Comparison of ENCODE assay signal across 13 cellular contexts in genomic region chr11:128957204-128957482, GRCh38. TPM values are rescaled to one million over a fixed set of nuclear protein-coding genes. Genes with fewer than 3 reads are reported as not detected.
DNase-seq lines count a peak whose midpoint lies in the region; ATAC-seq, FAIRE-seq and TF ChIP-seq lines count a peak whose summit lies in the region.
"Had no signal": no experiment of that assay in that cellular context is flagged by ENCODE, and none has a peak within 500 bp of the region (broad histone marks: within the 10 kb centered on the region; RNA-seq: fewer than 3 reads in every experiment).

No MANE protein-coding gene starts in this region.

- H3K18ac ChIP-seq in H1 (ENCODE audit: extremely low read depth, low read length): no peak overlapping the region

- H3K4ac ChIP-seq in H1 (replicated peaks; ENCODE audit: insufficient read length, low read depth, low read length): no peak overlapping the region

- H3K23ac ChIP-seq in H1 (ENCODE audit: insufficient read length): no peak overlapping the region

- no peak overlapping the region for H4K91ac ChIP-seq in H1 (replicated peaks; ENCODE audit: insufficient read length, low read length)

- H3K4me2 ChIP-seq in GM23248 (ENCODE audit: unreplicated experiment) (peak overlapping the region; percentile 7), H1 (ENCODE audit: insufficient read depth in 1 of 2, low read depth in 2 of 2, low read length in 2 of 2) (no peak overlapping the region), smooth muscle cell (no peak overlapping the region)
- H3K4me2 ChIP-seq: BLaER1 had no signal

- no peak overlapping the region for H3K14ac ChIP-seq in H1 (ENCODE audit: insufficient read length)

- no peak overlapping the region for H3K27ac ChIP-seq in GM23248
- H3K27ac ChIP-seq in H1 (ENCODE audit: low read depth, low read length): no peak overlapping the region
- H3K27ac ChIP-seq in smooth muscle cell (ENCODE audit: low read depth): no peak overlapping the region
- H3K27ac ChIP-seq: BLaER1 had no signal

- no peak for FAIRE-seq in H1 (lab: Jason Lieb, UNC)
- FAIRE-seq: GM12891 had no signal

- in situ Hi-C loops in GM23248 (cut with MboI): loop anchor here (25.0 kb wide), 1 partner anchor 795 kb away; no protein-coding TSS in a partner anchor

- H4K20me1 ChIP-seq in GM23248 (ENCODE audit: insufficient read depth): no peaks in the 10 kb centered on the region
- peaks cover 0 to 2% of the 10 kb centered on the region in 2 experiments for H4K20me1 ChIP-seq in H1 (replicated peaks in 1 of 2; ENCODE audit: control insufficient read depth in 1 of 2, insufficient read depth in 2 of 2, low read length in 2 of 2)
- no peaks in the 10 kb centered on the region for H4K20me1 ChIP-seq in smooth muscle cell (ENCODE audit: low read depth)
- H4K20me1 ChIP-seq: BLaER1 had no signal

- no peaks in the 10 kb centered on the region for H3K79me1 ChIP-seq in H1 (ENCODE audit: low read depth, low read length)

- no peak overlapping the region for H4K5ac ChIP-seq in H1 (ENCODE audit: insufficient read length, low read depth, low read length)

- no peak overlapping the region for H3K56ac ChIP-seq in H1 (replicated peaks; ENCODE audit: insufficient read length, low read depth, low read length)

- no peaks in the 10 kb centered on the region for H3K9me2 ChIP-seq in GM23248 (ENCODE audit: insufficient read depth)

- no peak overlapping the region for H2BK20ac ChIP-seq in H1 (ENCODE audit: low read length)

- no peaks in the 10 kb centered on the region for H3K9me3 ChIP-seq in GM23248 (ENCODE audit: low read depth)
- H3K9me3 ChIP-seq in H1 (ENCODE audit: insufficient read depth in 2 of 2, low read depth in 1 of 2, low read length in 1 of 2): no peaks in the 10 kb centered on the region
- H3K9me3 ChIP-seq in mucosa of descending colon: no peaks in the 10 kb centered on the region
- H3K9me3 ChIP-seq in smooth muscle cell (replicated peaks; ENCODE audit: low read depth): no peaks in the 10 kb centered on the region
- H3K9me3 ChIP-seq: BLaER1, Caco-2 had no signal

- no peaks in the 10 kb centered on the region for H3K23me2 ChIP-seq in H1 (ENCODE audit: low read depth, low read length)

- H3K79me2 ChIP-seq in GM23248 (ENCODE audit: insufficient read depth) (no peaks in the 10 kb centered on the region), H1 (ENCODE audit: control insufficient read depth in 1 of 2, insufficient read depth in 2 of 2, low read length in 2 of 2) (no peaks in the 10 kb centered on the region; a peak in 1 of 4 replicates), smooth muscle cell (ENCODE audit: low read depth) (no peaks in the 10 kb centered on the region)

- H3K36me3 ChIP-seq in GM23248 (ENCODE audit: low read depth): no peaks in the 10 kb centered on the region
- no peaks in the 10 kb centered on the region for H3K36me3 ChIP-seq in H1 (ENCODE audit: control insufficient read depth in 2 of 4, insufficient read depth in 4 of 4, low read length in 3 of 4)
- no peaks in the 10 kb centered on the region for H3K36me3 ChIP-seq in mucosa of descending colon (ENCODE audit: low read depth)
- H3K36me3 ChIP-seq in smooth muscle cell (ENCODE audit: low read depth): no peaks in the 10 kb centered on the region
- H3K36me3 ChIP-seq: BLaER1 had no signal

- 15 to 29% methylated on average over 8 of the region's 8 CpGs for WGBS in GM23248 (ENCODE audit: low coverage in 1 of 2, low lambda C conversion rate in 2 of 2, missing lambda C conversion rate in 2 of 2), 2 experiments
- WGBS in H1 (ENCODE audit: extremely low coverage in 1 of 2, insufficient coverage in 1 of 2, insufficient read length in 1 of 2, insufficient replicate concordance in 2 of 2, low coverage in 1 of 2, low lambda C conversion rate in 2 of 2, missing lambda C conversion rate in 1 of 2), 2 experiments: 89% methylated on average over 8 of the region's 8 CpGs; no CpG with 5 or more reads in 1 of the 2 experiments
- WGBS in smooth muscle cell (ENCODE audit: low lambda C conversion rate): 96% methylated on average over 8 of the region's 8 CpGs

- H2AFZ ChIP-seq in GM23248 (no peak overlapping the region), H1 (ENCODE audit: low read length) (no peak overlapping the region), smooth muscle cell (ENCODE audit: low read depth) (no peak overlapping the region)

- TF ChIP-seq CTCF in H1 (IDR thresholded peaks at IDR 0.05; ENCODE audit: control extremely low read depth in 1 of 3, insufficient read depth in 1 of 3, low read depth in 1 of 3, low read length in 3 of 3): no peak
- no peak for TF ChIP-seq CTCF in mucosa of descending colon (IDR thresholded peaks at IDR 0.05)
- no peak for TF ChIP-seq CTCF in smooth muscle cell (IDR thresholded peaks at IDR 0.05; ENCODE audit: borderline replicate concordance, insufficient read depth, poor library complexity, severe bottlenecking)

- POLR2A ChIA-PET in H1 (lab: Charles Lee; ENCODE audit: partially characterized antibody): no interaction called here

- H3K9ac ChIP-seq in GM23248: no peak overlapping the region
- no peak overlapping the region for H3K9ac ChIP-seq in H1 (replicated peaks in 1 of 4; ENCODE audit: extremely low read depth in 1 of 4, low read depth in 3 of 4, low read length in 3 of 4)
- no peak overlapping the region for H3K9ac ChIP-seq in smooth muscle cell (ENCODE audit: low read depth)
- H3K9ac ChIP-seq: BLaER1 had no signal

- H2AK5ac ChIP-seq in H1 (ENCODE audit: low read depth, low read length): no peak overlapping the region

- TF ChIP-seq RAD21 in H1 (IDR thresholded peaks at IDR 0.05 in 1 of 2, conservative IDR thresholded peaks at IDR 0.05 in 1 of 2; ENCODE audit: low read depth in 2 of 2, low read length in 2 of 2): no peak

- peaks cover 6% of the 10 kb centered on the region; the same call in 1 of the 2 replicates for H3K4me1 ChIP-seq in GM23248 (ENCODE audit: insufficient read depth)
- no peaks in the 10 kb centered on the region for H3K4me1 ChIP-seq in H1 (replicated peaks in 1 of 4; ENCODE audit: control insufficient read depth in 3 of 4, insufficient read depth in 4 of 4, low read length in 3 of 4)
- H3K4me1 ChIP-seq in mucosa of descending colon (ENCODE audit: low read depth): no peaks in the 10 kb centered on the region
- no peaks in the 10 kb centered on the region for H3K4me1 ChIP-seq in smooth muscle cell (ENCODE audit: low read depth)
- H3K4me1 ChIP-seq: BLaER1, Caco-2 had no signal

- no peak overlapping the region for H4K8ac ChIP-seq in H1 (ENCODE audit: extremely low read depth, insufficient read depth, low read length)

- H2BK15ac ChIP-seq in H1 (ENCODE audit: low read length): no peak overlapping the region

- no peak for TF ChIP-seq EP300 in H1 (IDR thresholded peaks at IDR 0.05; ENCODE audit: borderline replicate concordance in 1 of 2, low read depth in 2 of 2, low read length in 2 of 2)

- H3K27me3 ChIP-seq in GM23248 (replicated peaks; ENCODE audit: insufficient read depth): no peaks in the 10 kb centered on the region; the same call in 1 of the 2 replicates
- H3K27me3 ChIP-seq in H1 (replicated peaks in 1 of 4; ENCODE audit: control insufficient read depth in 3 of 4, extremely low read depth in 1 of 4, insufficient read depth in 3 of 4, low read length in 3 of 4): peaks cover 0 to 2% (median 0%) of the 10 kb centered on the region in 4 experiments; a peak in 2 of 7 replicates
- peaks cover 11% of the 10 kb centered on the region for H3K27me3 ChIP-seq in smooth muscle cell (ENCODE audit: low read depth)
- H3K27me3 ChIP-seq: BLaER1 had no signal

- DNase-seq in GM23248 (no peak), NCI-H69 (lab: John Stamatoyannopoulos, UW) (peak; percentile 15), H1 (ENCODE audit: low read depth in 1 of 2, low spot score in 2 of 2) (no peak), mucosa of descending colon (no peak), SKM-1 (lab: John Stamatoyannopoulos, UW; ENCODE audit: unreplicated experiment) (no peak), A172 (ENCODE audit: low spot score) (no peak), smooth muscle cell (lab: John Stamatoyannopoulos, UW; ENCODE audit: unreplicated experiment) (no peak)
- no peak for DNase-seq in stimulated activated CD4-positive, alpha-beta T cell treated with anti-CD3 and anti-CD28 coated beads, Interleukin-1b, Interleukin-23, amount 100 ng/mL, for 48 hours
- DNase-seq: CD8-positive, alpha-beta memory T cell had no signal

- peak overlapping the region; percentile 41; the same call in 1 of the 2 replicates for H2BK12ac ChIP-seq in H1 (ENCODE audit: low read depth, low read length)

- CTCF ChIA-PET in H1 (lab: Charles Lee; ENCODE audit: partially characterized antibody): interaction anchor here (0.6 to 20.6 kb wide), 38 partner anchors 9 to 827 kb away, joined by 3 to 473 read pairs (median 4); partner anchors contain the start of genes KCNJ5 and TP53AIP1

- intact Hi-C loops in mucosa of descending colon (cut with DNase I, micrococcal nuclease): loop anchor here in 1 of 2 donors (2.0 kb wide), 1 partner anchor 72 kb away; no protein-coding TSS in a partner anchor

- H3F3A ChIP-seq in GM23248 (ENCODE audit: insufficient read depth) (no peaks in the 10 kb centered on the region), smooth muscle cell (ENCODE audit: low read depth) (no peaks in the 10 kb centered on the region)

- no peak overlapping the region for H3K4me3 ChIP-seq in GM23248
- no peak overlapping the region for H3K4me3 ChIP-seq in H1 (ENCODE audit: extremely low read depth in 1 of 4, insufficient read depth in 2 of 4, low read depth in 3 of 4, low read length in 4 of 4)
- H3K4me3 ChIP-seq in mucosa of descending colon: no peak overlapping the region
- H3K4me3 ChIP-seq in smooth muscle cell: no peak overlapping the region
- H3K4me3 ChIP-seq: BLaER1 had no signal

- no peak for TF ChIP-seq POLR2A in H1 (IDR thresholded peaks at IDR 0.05; ENCODE audit: control extremely low read depth in 1 of 2, low read depth in 2 of 2, low read length in 2 of 2)

- ATAC-seq in mucosa of descending colon: peak; percentile 17

- H2BK5ac ChIP-seq in H1 (ENCODE audit: low read depth, low read length): no peak overlapping the region

- no peak overlapping the region for H2BK120ac ChIP-seq in H1 (replicated peaks; ENCODE audit: low read depth, low read length)

RNA-seq across cellular contexts. Expression of gene TP53AIP1, which starts 14.5 kb away (rescaled TPM):
- total RNA-seq in GM23248 (2014; rRNA removed; shearing (Covaris generic)): not detected in 2 replicates
- not detected in 2 replicates for polyA plus RNA-seq in GM23248 (2016; fragmentation: Nextera tagmentation; extraction: Ambion mirVana)
- not detected in 2 replicates for total RNA-seq in H1 (2021; fragmentation: NEBNext Ultra II Directional; extraction: Animal tissue kit (Norgen Biotek cat#: 25700))
- polyA plus RNA-seq in H1 (2011; rRNA removed): 0.03 TPM in 1 of 2 replicates, not detected in the other
- 0.04 TPM for polyA plus RNA-seq in H1 (2011; cell fraction: cytosol; rRNA removed)
- polyA plus RNA-seq in H1 (2011; cell fraction: nucleus; rRNA removed): 0.19 TPM
- 0.18 to 0.25 TPM in 2 of 4 replicates, not detected in the others for polyA plus RNA-seq in H1 (2012, experiment 1 of 2)
- not detected for polyA plus RNA-seq in H1 (2012, experiment 2 of 2)
- polyA plus RNA-seq in H1 (2013, experiment 1 of 2): 0.04 TPM
- polyA plus RNA-seq in H1 (2013, experiment 2 of 2): 0.02 TPM
- polyA minus RNA-seq in H1 (2011; rRNA and poly(A)+ RNA removed): not detected in 2 replicates
- not detected for polyA minus RNA-seq in H1 (2011; cell fraction: cytosol; rRNA and poly(A)+ RNA removed)
- 0.70 TPM for polyA minus RNA-seq in H1 (2011; cell fraction: nucleus; rRNA and poly(A)+ RNA removed)
- total RNA-seq in mucosa of descending colon: under 1 TPM; 0.25 to 0.55 (median 0.36) TPM
- not detected in 2 replicates for total RNA-seq in A172 (2014; rRNA removed; shearing (Covaris generic))
- 0.81 and 1.0 TPM in 2 replicates for total RNA-seq in smooth muscle cell
- 0.38 and 0.69 TPM in 2 replicates for polyA plus RNA-seq in smooth muscle cell
- total RNA-seq: CD8-positive, alpha-beta memory T cell; HT1080 had no signal
- polyA plus RNA-seq: CD8-positive, alpha-beta memory T cell had no signal
